ENCODE assay signal across 1 cellular context in genomic region chr17:79777166-79777843, GRCh38.
TF ChIP-seq lines count a peak whose summit lies in the region.

No MANE protein-coding gene starts in this region.

TF ChIP-seq in HepG2, 621 proteins besides CTCF, POLR2A, EP300 and RAD21 (continued from another document):
- TF ChIP-seq GRHL1 (CRISPR knock-in tag; conservative IDR thresholded peaks at IDR 0.05) (no peak), ZIK1 (CRISPR knock-in tag; IDR thresholded peaks at IDR 0.05; ENCODE audit: borderline replicate concordance, low read depth) (no peak), ZNF430 (CRISPR knock-in tag; IDR thresholded peaks at IDR 0.05) (peak; percentile 24; the same call in 1 of the 2 replicates), NFE2 (CRISPR knock-in tag; IDR thresholded peaks at IDR 0.05) (no peak), SRSF4 (IDR thresholded peaks at IDR 0.05; ENCODE audit: low read depth, low read length, poor library complexity, severe bottlenecking) (no peak), CSRNP1 (CRISPR knock-in tag; IDR thresholded peaks at IDR 0.05) (no peak; the same call in 1 of the 2 replicates), PHF5A (CRISPR knock-in tag; IDR thresholded peaks at IDR 0.05; ENCODE audit: low read depth, unreplicated experiment) (no peak), TEF (CRISPR knock-in tag; IDR thresholded peaks at IDR 0.05) (no peak), WIZ (CRISPR knock-in tag; IDR thresholded peaks at IDR 0.05) (no peak), CCDC6 (CRISPR knock-in tag; IDR thresholded peaks at IDR 0.05) (no peak), SYNCRIP (IDR thresholded peaks at IDR 0.05; ENCODE audit: insufficient read depth, low read depth, low read length) (no peak), MIXL1 (CRISPR knock-in tag; IDR thresholded peaks at IDR 0.05) (no peak), HMG20B (CRISPR knock-in tag; conservative IDR thresholded peaks at IDR 0.05) (no peak), SOX5 (CRISPR knock-in tag; IDR thresholded peaks at IDR 0.05; ENCODE audit: borderline replicate concordance) (peak; percentile 88), JUN (CRISPR knock-in tag; IDR thresholded peaks at IDR 0.05) (no peak), SMAD1 (CRISPR knock-in tag; IDR thresholded peaks at IDR 0.05; ENCODE audit: borderline replicate concordance, low read depth) (no peak), ZNF766 (CRISPR knock-in tag; IDR thresholded peaks at IDR 0.05; ENCODE audit: borderline replicate concordance) (no peak), ZNF761 (CRISPR knock-in tag; conservative IDR thresholded peaks at IDR 0.05) (no peak), SMARCE1 (IDR thresholded peaks at IDR 0.05; ENCODE audit: borderline replicate concordance) (no peak), ZSCAN12 (CRISPR knock-in tag; IDR thresholded peaks at IDR 0.05) (no peak; the same call in 1 of the 2 replicates), ZNF17 (CRISPR knock-in tag; IDR thresholded peaks at IDR 0.05) (no peak), THYN1 (CRISPR knock-in tag; IDR thresholded peaks at IDR 0.05; ENCODE audit: borderline replicate concordance, low read depth) (no peak), ZNF839 (CRISPR knock-in tag; IDR thresholded peaks at IDR 0.05; ENCODE audit: borderline replicate concordance) (no peak), RNF219 (CRISPR knock-in tag; IDR thresholded peaks at IDR 0.05) (no peak), ZNF589 (CRISPR knock-in tag; conservative IDR thresholded peaks at IDR 0.05) (no peak), ZNF75D (CRISPR knock-in tag; IDR thresholded peaks at IDR 0.05; ENCODE audit: borderline replicate concordance) (no peak), ZMYM3 (CRISPR knock-in tag; IDR thresholded peaks at IDR 0.05) (peak; percentile 68), ZNF768 (CRISPR knock-in tag; IDR thresholded peaks at IDR 0.05) (peak; percentile 44; the same call in 1 of the 2 replicates), ZNF841 (CRISPR knock-in tag; IDR thresholded peaks at IDR 0.05; ENCODE audit: borderline replicate concordance) (no peak), ZNF747 (CRISPR knock-in tag; IDR thresholded peaks at IDR 0.05; ENCODE audit: borderline replicate concordance) (no peak; the same call in 1 of the 2 replicates), PRMT3 (CRISPR knock-in tag; IDR thresholded peaks at IDR 0.05; ENCODE audit: borderline replicate concordance, low read depth) (no peak), ETS1 (CRISPR knock-in tag; IDR thresholded peaks at IDR 0.05) (no peak), ARHGAP35 (CRISPR knock-in tag; IDR thresholded peaks at IDR 0.05; ENCODE audit: borderline replicate concordance) (no peak), ZHX1 (CRISPR knock-in tag; IDR thresholded peaks at IDR 0.05; ENCODE audit: low read depth) (no peak), ZNF333 (CRISPR knock-in tag; IDR thresholded peaks at IDR 0.05; ENCODE audit: borderline replicate concordance) (no peak), BHLHE40 (IDR thresholded peaks at IDR 0.05; ENCODE audit: low read length) (no peak), MATR3 (CRISPR knock-in tag; IDR thresholded peaks at IDR 0.05) (no peak), ZNF318 (CRISPR knock-in tag; IDR thresholded peaks at IDR 0.05) (no peak), ETV5 (CRISPR knock-in tag; IDR thresholded peaks at IDR 0.05; ENCODE audit: borderline replicate concordance) (peak; percentile 71), HOXA3 (CRISPR knock-in tag; IDR thresholded peaks at IDR 0.05) (no peak), ZNF616 (CRISPR knock-in tag; IDR thresholded peaks at IDR 0.05; ENCODE audit: low read depth) (no peak), ZNF496 (CRISPR knock-in tag; IDR thresholded peaks at IDR 0.05; ENCODE audit: insufficient replicate concordance) (no peak), HIC2 (CRISPR knock-in tag; IDR thresholded peaks at IDR 0.05; ENCODE audit: low read depth) (no peak; the same call in 1 of the 2 replicates)
